ENCODE assay signal across 18 cellular contexts in genomic region chr2:57880967-57881366, GRCh38.
A peak's percentile ranks its signal among the peaks of the same experiment; 100 is the strongest.
DNase-seq lines count a peak whose midpoint lies in the region; ATAC-seq and TF ChIP-seq lines count a peak whose summit lies in the region.
"Had no signal": no experiment of that assay in that cellular context is flagged by ENCODE, and none has a peak within 500 bp of the region (broad histone marks: within the 10 kb centered on the region; RNA-seq: fewer than 3 reads in every experiment).

No MANE protein-coding gene starts in this region.

- no peak overlapping the region for H3K4me3 ChIP-seq in left lung
- H3K4me3 ChIP-seq: breast epithelium had no signal

- TF ChIP-seq CTCF in left lung (IDR thresholded peaks at IDR 0.05), result no peak
- TF ChIP-seq CTCF in GM10266 (IDR thresholded peaks at IDR 0.05; ENCODE audit: control insufficient read depth, insufficient read depth, low read depth, missing control alignments), result no peak

- H3K9me3 ChIP-seq in left lung, result no peaks in the 10 kb centered on the region
- H3K9me3 ChIP-seq: breast epithelium, SK-N-SH had no signal

- no peak overlapping the region for H3K27ac ChIP-seq in left lung
- H3K27ac ChIP-seq: breast epithelium had no signal

- H3K36me3 ChIP-seq in left lung, result no peaks in the 10 kb centered on the region
- H3K36me3 ChIP-seq: breast epithelium had no signal

- no peaks in the 10 kb centered on the region for H3K4me1 ChIP-seq in left lung
- H3K4me1 ChIP-seq: breast epithelium had no signal

- peak; percentile 14 for ATAC-seq in left lung
- ATAC-seq: activated CD4-positive, CD25-positive, alpha-beta regulatory T cell treated with anti-CD3 and anti-CD28 coated beads, Interleukin-2, amount 50 U/mL, for 24 hours; naive thymus-derived CD8-positive, alpha-beta T cell; stimulated activated naive CD8-positive, alpha-beta T cell treated with anti-CD3 and anti-CD28 coated beads, Interleukin-15, amount 100 ng/mL, for 72 hours had no signal

- DNase-seq in COLO668 (lab: John Stamatoyannopoulos, UW; ENCODE audit: unreplicated experiment) (peak; percentile 39), NCI-H1048 (lab: John Stamatoyannopoulos, UW) (peak; percentile 83), NCI-H69 (lab: John Stamatoyannopoulos, UW) (peak; percentile 40), left lung (peak in 1 of 2 donors; percentile 58), NCI-H2227 (lab: John Stamatoyannopoulos, UW; ENCODE audit: unreplicated experiment) (no peak), GM10266 (ENCODE audit: extremely low spot score) (no peak), NOMO-1 treated with dmso at 0.1 percent for 144 hours (lab: John Stamatoyannopoulos, UW; ENCODE audit: unreplicated experiment) (no peak)
- DNase-seq in stimulated activated naive CD4-positive, alpha-beta T cell treated with Interleukin-2 at 50 U/mL for 16 hours (lab: John Stamatoyannopoulos, UW), result no peak
- DNase-seq: AML-193; cortex of kidney; foreskin fibroblast; kidney; naive thymus-derived CD8-positive, alpha-beta T cell; SK-N-SH; stimulated activated naive CD8-positive, alpha-beta T cell treated with anti-CD3 and anti-CD28 coated beads, Interleukin-15, amount 100 ng/mL, for 72 hours; T1000 had no signal

- intact Hi-C loops in left lung (cut with DNase I), result no loop called here

- no peaks in the 10 kb centered on the region for H3K27me3 ChIP-seq in left lung
- H3K27me3 ChIP-seq: breast epithelium had no signal

Comparison
In these comparisons a context has a peak if more than half of its experiments do, and no peak if none do; other contexts are left out.
1. DNase-seq: peak in COLO668 (single experiment), NCI-H1048 (single experiment) and NCI-H69 (single experiment); none in NCI-H2227 (single experiment), GM10266 (single experiment), stimulated activated naive CD4-positive, alpha-beta T cell treated with Interleukin-2 at 50 U/mL for 16 hours (single experiment) and NOMO-1 treated with dmso at 0.1 percent for 144 hours (single experiment).